26 cellular contexts compared by ENCODE assay signal in the genomic region with DNA sequence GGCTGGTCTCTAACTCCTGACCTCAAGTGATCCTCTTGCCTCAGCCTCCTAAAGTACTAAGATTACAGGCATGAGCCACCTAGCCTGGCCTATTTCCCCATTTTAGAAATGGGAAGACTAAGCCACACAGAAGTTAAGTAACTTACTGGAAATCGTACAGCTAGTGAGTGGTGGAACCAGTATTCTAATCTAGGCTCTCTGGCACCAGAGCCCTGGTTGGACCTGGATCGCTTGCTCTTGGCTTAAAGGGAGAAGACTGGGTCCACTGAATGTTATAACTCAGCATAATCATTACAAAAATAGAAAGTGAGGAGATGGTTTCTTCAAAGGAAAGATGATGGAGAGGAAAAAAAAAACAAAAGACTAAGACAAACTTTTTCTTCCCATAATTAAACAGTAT. TPM values are rescaled to one million over a fixed set of nuclear protein-coding genes. Genes with fewer than 3 reads are reported as not detected.
"Had no signal": no experiment of that assay in that cellular context is flagged by ENCODE, and none has a peak within 500 bp of the region (broad histone marks: within the 10 kb centered on the region; RNA-seq: fewer than 3 reads in every experiment).

No MANE protein-coding gene starts in this region.

- ATAC-seq: effector memory CD8-positive, alpha-beta T cell; esophagus mucosa; gastroesophageal sphincter; left lung; lower lobe of right lung; mucosa of descending colon had no signal

- H3K36me3 ChIP-seq: colonic mucosa, esophagus squamous epithelium, gastroesophageal sphincter, heart right ventricle, left lung, lower lobe of right lung had no signal

- H3K9me3 Mint-ChIP-seq: dendritic cell treated with granulocyte-macrophage colony-stimulating factor and Interleukin-4, amounts not matched to agents 40 ng/mL and 50 ng/mL, for 4 days; endodermal cell; mesothelial cell of epicardium had no signal

- FAIRE-seq: endometrium, islet of Langerhans, keratinocyte had no signal

- H3K27me3 Mint-ChIP-seq: dendritic cell treated with granulocyte-macrophage colony-stimulating factor and Interleukin-4, amounts not matched to agents 40 ng/mL and 50 ng/mL, for 4 days; effector memory CD8-positive, alpha-beta T cell; naive B cell had no signal

- H3K4me1 Mint-ChIP-seq: endodermal cell, mesothelial cell of epicardium, naive B cell had no signal

- H3K27ac ChIP-seq: colonic mucosa, epithelial cell of prostate, esophagus squamous epithelium, gastroesophageal sphincter, left lung, lower lobe of right lung had no signal

- H3K27ac Mint-ChIP-seq: dendritic cell treated with granulocyte-macrophage colony-stimulating factor and Interleukin-4, amounts not matched to agents 40 ng/mL and 50 ng/mL, for 4 days; effector memory CD8-positive, alpha-beta T cell; endodermal cell; mesothelial cell of epicardium had no signal

- H3K27me3 ChIP-seq: colonic mucosa, esophagus squamous epithelium, gastroesophageal sphincter, heart right ventricle, left lung had no signal

- H3K4me3 ChIP-seq: colonic mucosa, esophagus squamous epithelium, gastroesophageal sphincter, heart right ventricle, left lung, lower lobe of right lung, mucosa of descending colon had no signal

- H3K4me3 Mint-ChIP-seq: dendritic cell treated with granulocyte-macrophage colony-stimulating factor and Interleukin-4, amounts not matched to agents 40 ng/mL and 50 ng/mL, for 4 days; effector memory CD8-positive, alpha-beta T cell; endodermal cell; mesothelial cell of epicardium; naive B cell had no signal

- DNase-seq: colonic mucosa; cortex of kidney; effector CD8-positive, alpha-beta T cell; effector memory CD8-positive, alpha-beta T cell; endodermal cell; erythroblast; esophagus squamous epithelium; foreskin melanocyte; heart right ventricle; hippocampal formation; left cardiac atrium; left lung; lower lobe of right lung; mesenchymal stem cell; mucosa of descending colon; naive B cell had no signal

- H3K4me1 ChIP-seq: colonic mucosa, esophagus squamous epithelium, gastroesophageal sphincter, left lung, lower lobe of right lung had no signal

- H3K9me3 ChIP-seq: colonic mucosa, esophagus squamous epithelium, gastroesophageal sphincter, heart right ventricle, left lung, lower lobe of right lung, mucosa of descending colon had no signal

- H3K36me3 Mint-ChIP-seq: mesothelial cell of epicardium, naive B cell had no signal

RNA-seq across cellular contexts. Expression of gene CNTN3, which starts 37.4 kb away (rescaled TPM):
- total RNA-seq: dermis microvascular lymphatic vessel endothelial cell, lung microvascular endothelial cell had no signal
